ENCODE assay signal across 19 cellular contexts in the genomic region with DNA sequence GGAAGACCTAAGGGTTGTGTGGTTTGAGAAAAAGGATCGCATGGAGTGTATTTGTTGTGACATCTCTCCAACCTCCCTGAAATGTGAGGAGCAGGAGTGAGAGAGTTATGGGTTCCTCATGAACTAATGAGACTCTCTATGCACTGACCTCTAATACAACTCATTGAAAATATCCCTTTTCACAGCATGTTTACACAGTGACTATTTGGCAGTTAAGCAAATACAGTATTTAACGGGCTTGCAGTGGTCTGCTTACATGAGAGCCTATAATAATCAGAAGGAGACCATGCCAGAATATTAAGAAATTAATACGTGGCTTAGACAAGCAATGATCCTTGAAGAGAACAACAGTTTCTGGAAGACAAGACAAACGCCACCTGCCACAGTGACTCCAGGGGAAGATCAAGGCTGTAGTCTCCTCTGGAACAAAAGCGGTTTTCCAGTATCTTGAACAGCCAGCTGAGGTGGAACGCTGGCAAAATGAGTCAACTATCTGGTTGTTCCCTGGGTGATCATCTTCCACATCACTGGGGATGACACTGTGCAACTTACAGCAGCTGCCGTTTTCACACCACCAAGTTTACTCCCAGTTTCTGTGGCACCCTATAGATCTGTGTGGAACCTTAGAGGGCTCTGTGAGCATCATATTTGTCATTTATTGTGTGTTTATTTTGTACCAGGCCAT.
DNase-seq lines count a peak whose midpoint lies in the region; TF ChIP-seq lines count a peak whose summit lies in the region.
"Had no signal": no experiment of that assay in that cellular context is flagged by ENCODE, and none has a peak within 500 bp of the region (broad histone marks: within the 10 kb centered on the region; RNA-seq: fewer than 3 reads in every experiment).

No MANE protein-coding gene starts in this region.

- no peaks in the 10 kb centered on the region for H3K79me2 ChIP-seq in smooth muscle cell (ENCODE audit: low read depth)

- H4K20me1 ChIP-seq in smooth muscle cell (ENCODE audit: low read depth): no peaks in the 10 kb centered on the region

- DNase-seq in DMS153 treated with DMSO at 0.1 percent for 48 hours (lab: John Stamatoyannopoulos, UW; ENCODE audit: unreplicated experiment): peak; percentile 41
- DNase-seq in NCI-H146 (lab: John Stamatoyannopoulos, UW): peak; percentile 95
- DNase-seq in NCI-H69 (lab: John Stamatoyannopoulos, UW): peak; percentile 95
- DNase-seq in glomerular visceral epithelial cell (ENCODE audit: extremely low spot score): peak; percentile 12
- no peak for DNase-seq in activated CD4-positive, alpha-beta memory T cell treated with anti-CD3 and anti-CD28 coated beads for 36 hours
- DNase-seq in NCI-H345 treated with DMSO at 0.1 percent for 48 hours (lab: John Stamatoyannopoulos, UW; ENCODE audit: unreplicated experiment): no peak
- no peak for DNase-seq in smooth muscle cell (lab: John Stamatoyannopoulos, UW; ENCODE audit: unreplicated experiment)
- DNase-seq in germinal center (ENCODE audit: low spot score): no peak
- DNase-seq: activated CD4-positive, alpha-beta T cell treated with anti-CD3 and anti-CD28 coated beads for 1 hour; GF-D8; naive B cell; NCI-H187 treated with DMSO at 0.1 percent for 48 hours; right cardiac atrium; stimulated activated CD4-positive, alpha-beta T cell treated with anti-CD3 and anti-CD28 coated beads, Interleukin-15, amount 100 ng/mL, for 24 hours; SW 1271 had no signal

- no peak overlapping the region for H3K4me3 ChIP-seq in smooth muscle cell
- H3K4me3 ChIP-seq: ascending aorta, gastroesophageal sphincter had no signal

- H3K27ac Mint-ChIP-seq in activated CD4-positive, alpha-beta memory T cell treated with anti-CD3 and anti-CD28 coated beads for 36 hours: no peak overlapping the region
- H3K27ac Mint-ChIP-seq: activated naive CD4-positive, alpha-beta T cell treated with anti-CD3 and anti-CD28 coated beads, Interleukin-2, amount 50 U/mL, for 24 hours; naive B cell had no signal

- peaks cover 4% of the 10 kb centered on the region for H3K27me3 Mint-ChIP-seq in activated CD4-positive, alpha-beta memory T cell treated with anti-CD3 and anti-CD28 coated beads for 36 hours
- H3K27me3 Mint-ChIP-seq: activated naive CD4-positive, alpha-beta T cell treated with anti-CD3 and anti-CD28 coated beads, Interleukin-2, amount 50 U/mL, for 24 hours had no signal

- H3K36me3 ChIP-seq in smooth muscle cell (ENCODE audit: low read depth): no peaks in the 10 kb centered on the region
- H3K36me3 ChIP-seq: ascending aorta, gastroesophageal sphincter had no signal

- H3K27me3 ChIP-seq in smooth muscle cell (ENCODE audit: low read depth): no peaks in the 10 kb centered on the region
- H3K27me3 ChIP-seq: ascending aorta, gastroesophageal sphincter had no signal

- 90% methylated on average over 7 of the region's 7 CpGs for WGBS in smooth muscle cell (ENCODE audit: low lambda C conversion rate)

- POLR2A ChIA-PET in activated CD4-positive, alpha-beta memory T cell treated with anti-CD3 and anti-CD28 coated beads for 36 hours (lab: Charles Lee): no interaction called here

- H3K4me1 Mint-ChIP-seq in activated CD4-positive, alpha-beta memory T cell treated with anti-CD3 and anti-CD28 coated beads for 36 hours (ENCODE audit: low read depth): no peaks in the 10 kb centered on the region
- H3K4me1 Mint-ChIP-seq: activated naive CD4-positive, alpha-beta T cell treated with anti-CD3 and anti-CD28 coated beads, Interleukin-2, amount 50 U/mL, for 24 hours; central memory CD8-positive, alpha-beta T cell; naive B cell had no signal

- H3K27ac ChIP-seq in smooth muscle cell (ENCODE audit: low read depth): no peak overlapping the region
- H3K27ac ChIP-seq: ascending aorta, gastroesophageal sphincter had no signal

- H3K9me3 Mint-ChIP-seq in activated CD4-positive, alpha-beta memory T cell treated with anti-CD3 and anti-CD28 coated beads for 36 hours: no peaks in the 10 kb centered on the region
- H3K9me3 Mint-ChIP-seq: activated naive CD4-positive, alpha-beta T cell treated with anti-CD3 and anti-CD28 coated beads, Interleukin-2, amount 50 U/mL, for 24 hours; central memory CD8-positive, alpha-beta T cell had no signal

- no peaks in the 10 kb centered on the region for H3K9me3 ChIP-seq in smooth muscle cell (replicated peaks; ENCODE audit: low read depth)
- H3K9me3 ChIP-seq: ascending aorta had no signal

- CTCF ChIA-PET in activated CD4-positive, alpha-beta memory T cell treated with anti-CD3 and anti-CD28 coated beads for 36 hours (lab: Charles Lee): no interaction called here

- no peak overlapping the region for H3K9ac ChIP-seq in smooth muscle cell (ENCODE audit: low read depth)

- TF ChIP-seq CTCF in smooth muscle cell (IDR thresholded peaks at IDR 0.05; ENCODE audit: borderline replicate concordance, insufficient read depth, poor library complexity, severe bottlenecking): no peak

- H3K36me3 Mint-ChIP-seq in activated CD4-positive, alpha-beta memory T cell treated with anti-CD3 and anti-CD28 coated beads for 36 hours: no peaks in the 10 kb centered on the region
- H3K36me3 Mint-ChIP-seq: activated naive CD4-positive, alpha-beta T cell treated with anti-CD3 and anti-CD28 coated beads, Interleukin-2, amount 50 U/mL, for 24 hours; naive B cell had no signal

- H3F3A ChIP-seq in smooth muscle cell (ENCODE audit: low read depth): no peaks in the 10 kb centered on the region

- H3K4me2 ChIP-seq in smooth muscle cell: no peak overlapping the region

- intact Hi-C loops in activated CD4-positive, alpha-beta memory T cell treated with anti-CD3 and anti-CD28 coated beads for 36 hours (cut with micrococcal nuclease): no loop called here

- H2AFZ ChIP-seq in smooth muscle cell (ENCODE audit: low read depth): no peak overlapping the region

- no peaks in the 10 kb centered on the region for H3K4me1 ChIP-seq in smooth muscle cell (ENCODE audit: low read depth)
- H3K4me1 ChIP-seq: ascending aorta had no signal

- no peak overlapping the region for H3K4me3 Mint-ChIP-seq in activated CD4-positive, alpha-beta memory T cell treated with anti-CD3 and anti-CD28 coated beads for 36 hours
- H3K4me3 Mint-ChIP-seq: activated naive CD4-positive, alpha-beta T cell treated with anti-CD3 and anti-CD28 coated beads, Interleukin-2, amount 50 U/mL, for 24 hours; central memory CD8-positive, alpha-beta T cell; naive B cell had no signal

Comparison
In these comparisons a context has a peak if more than half of its experiments do, and no peak if none do; other contexts are left out.
1. DNase-seq: peak in DMS153 treated with DMSO at 0.1 percent for 48 hours (single experiment), NCI-H146 (single experiment), NCI-H69 (single experiment) and glomerular visceral epithelial cell (single experiment); none in activated CD4-positive, alpha-beta memory T cell treated with anti-CD3 and anti-CD28 coated beads for 36 hours (single experiment), NCI-H345 treated with DMSO at 0.1 percent for 48 hours (single experiment), smooth muscle cell (single experiment) and germinal center (single experiment).